ENCODE assay signal across 1 cellular context in the genomic region with DNA sequence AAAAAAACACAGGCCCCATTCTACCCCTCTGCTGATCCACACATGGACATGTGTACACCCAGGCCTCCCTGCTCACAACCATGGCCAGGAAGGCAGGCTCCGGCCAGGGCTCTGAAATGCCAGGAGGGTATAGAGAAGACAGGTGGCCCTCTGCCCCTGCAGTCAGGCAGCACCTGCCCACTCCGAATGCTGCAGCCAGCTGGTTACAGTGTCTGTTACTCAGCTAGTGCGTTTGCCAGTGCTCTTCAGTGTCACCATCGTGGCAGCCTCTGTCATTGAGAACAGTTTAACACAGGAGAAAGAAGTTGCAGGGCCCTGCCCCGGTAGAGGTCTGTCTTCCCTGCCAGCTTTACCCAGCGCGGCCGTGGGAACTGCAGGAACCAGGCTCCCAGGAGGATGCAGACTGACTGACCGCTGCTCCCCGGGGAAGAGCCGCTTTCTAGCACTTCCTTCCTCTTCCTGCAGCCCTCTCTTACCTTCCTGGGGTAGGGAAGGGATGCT.
TF ChIP-seq lines count a peak whose summit lies in the region.

No MANE protein-coding gene starts in this region.

TF ChIP-seq in WTC11, 78 proteins besides CTCF, POLR2A, EP300 and RAD21 (continued from another document):
- TF ChIP-seq, protein P1, sequence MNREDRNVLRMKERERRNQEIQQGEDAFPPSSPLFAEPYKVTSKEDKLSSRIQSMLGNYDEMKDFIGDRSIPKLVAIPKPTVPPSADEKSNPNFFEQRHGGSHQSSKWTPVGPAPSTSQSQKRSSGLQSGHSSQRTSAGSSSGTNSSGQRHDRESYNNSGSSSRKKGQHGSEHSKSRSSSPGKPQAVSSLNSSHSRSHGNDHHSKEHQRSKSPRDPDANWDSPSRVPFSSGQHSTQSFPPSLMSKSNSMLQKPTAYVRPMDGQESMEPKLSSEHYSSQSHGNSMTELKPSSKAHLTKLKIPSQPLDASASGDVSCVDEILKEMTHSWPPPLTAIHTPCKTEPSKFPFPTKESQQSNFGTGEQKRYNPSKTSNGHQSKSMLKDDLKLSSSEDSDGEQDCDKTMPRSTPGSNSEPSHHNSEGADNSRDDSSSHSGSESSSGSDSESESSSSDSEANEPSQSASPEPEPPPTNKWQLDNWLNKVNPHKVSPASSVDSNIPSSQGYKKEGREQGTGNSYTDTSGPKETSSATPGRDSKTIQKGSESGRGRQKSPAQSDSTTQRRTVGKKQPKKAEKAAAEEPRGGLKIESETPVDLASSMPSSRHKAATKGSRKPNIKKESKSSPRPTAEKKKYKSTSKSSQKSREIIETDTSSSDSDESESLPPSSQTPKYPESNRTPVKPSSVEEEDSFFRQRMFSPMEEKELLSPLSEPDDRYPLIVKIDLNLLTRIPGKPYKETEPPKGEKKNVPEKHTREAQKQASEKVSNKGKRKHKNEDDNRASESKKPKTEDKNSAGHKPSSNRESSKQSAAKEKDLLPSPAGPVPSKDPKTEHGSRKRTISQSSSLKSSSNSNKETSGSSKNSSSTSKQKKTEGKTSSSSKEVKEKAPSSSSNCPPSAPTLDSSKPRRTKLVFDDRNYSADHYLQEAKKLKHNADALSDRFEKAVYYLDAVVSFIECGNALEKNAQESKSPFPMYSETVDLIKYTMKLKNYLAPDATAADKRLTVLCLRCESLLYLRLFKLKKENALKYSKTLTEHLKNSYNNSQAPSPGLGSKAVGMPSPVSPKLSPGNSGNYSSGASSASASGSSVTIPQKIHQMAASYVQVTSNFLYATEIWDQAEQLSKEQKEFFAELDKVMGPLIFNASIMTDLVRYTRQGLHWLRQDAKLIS (CRISPR knock-in tag; IDR thresholded peaks at IDR 0.05; ENCODE audit: borderline replicate concordance), result no peak
- TF ChIP-seq, protein P2, sequence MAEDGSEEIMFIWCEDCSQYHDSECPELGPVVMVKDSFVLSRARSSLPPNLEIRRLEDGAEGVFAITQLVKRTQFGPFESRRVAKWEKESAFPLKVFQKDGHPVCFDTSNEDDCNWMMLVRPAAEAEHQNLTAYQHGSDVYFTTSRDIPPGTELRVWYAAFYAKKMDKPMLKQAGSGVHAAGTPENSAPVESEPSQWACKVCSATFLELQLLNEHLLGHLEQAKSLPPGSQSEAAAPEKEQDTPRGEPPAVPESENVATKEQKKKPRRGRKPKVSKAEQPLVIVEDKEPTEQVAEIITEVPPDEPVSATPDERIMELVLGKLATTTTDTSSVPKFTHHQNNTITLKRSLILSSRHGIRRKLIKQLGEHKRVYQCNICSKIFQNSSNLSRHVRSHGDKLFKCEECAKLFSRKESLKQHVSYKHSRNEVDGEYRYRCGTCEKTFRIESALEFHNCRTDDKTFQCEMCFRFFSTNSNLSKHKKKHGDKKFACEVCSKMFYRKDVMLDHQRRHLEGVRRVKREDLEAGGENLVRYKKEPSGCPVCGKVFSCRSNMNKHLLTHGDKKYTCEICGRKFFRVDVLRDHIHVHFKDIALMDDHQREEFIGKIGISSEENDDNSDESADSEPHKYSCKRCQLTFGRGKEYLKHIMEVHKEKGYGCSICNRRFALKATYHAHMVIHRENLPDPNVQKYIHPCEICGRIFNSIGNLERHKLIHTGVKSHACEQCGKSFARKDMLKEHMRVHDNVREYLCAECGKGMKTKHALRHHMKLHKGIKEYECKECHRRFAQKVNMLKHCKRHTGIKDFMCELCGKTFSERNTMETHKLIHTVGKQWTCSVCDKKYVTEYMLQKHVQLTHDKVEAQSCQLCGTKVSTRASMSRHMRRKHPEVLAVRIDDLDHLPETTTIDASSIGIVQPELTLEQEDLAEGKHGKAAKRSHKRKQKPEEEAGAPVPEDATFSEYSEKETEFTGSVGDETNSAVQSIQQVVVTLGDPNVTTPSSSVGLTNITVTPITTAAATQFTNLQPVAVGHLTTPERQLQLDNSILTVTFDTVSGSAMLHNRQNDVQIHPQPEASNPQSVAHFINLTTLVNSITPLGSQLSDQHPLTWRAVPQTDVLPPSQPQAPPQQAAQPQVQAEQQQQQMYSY (CRISPR knock-in tag; IDR thresholded peaks at IDR 0.05), result no peak
- TF ChIP-seq, protein P3, sequence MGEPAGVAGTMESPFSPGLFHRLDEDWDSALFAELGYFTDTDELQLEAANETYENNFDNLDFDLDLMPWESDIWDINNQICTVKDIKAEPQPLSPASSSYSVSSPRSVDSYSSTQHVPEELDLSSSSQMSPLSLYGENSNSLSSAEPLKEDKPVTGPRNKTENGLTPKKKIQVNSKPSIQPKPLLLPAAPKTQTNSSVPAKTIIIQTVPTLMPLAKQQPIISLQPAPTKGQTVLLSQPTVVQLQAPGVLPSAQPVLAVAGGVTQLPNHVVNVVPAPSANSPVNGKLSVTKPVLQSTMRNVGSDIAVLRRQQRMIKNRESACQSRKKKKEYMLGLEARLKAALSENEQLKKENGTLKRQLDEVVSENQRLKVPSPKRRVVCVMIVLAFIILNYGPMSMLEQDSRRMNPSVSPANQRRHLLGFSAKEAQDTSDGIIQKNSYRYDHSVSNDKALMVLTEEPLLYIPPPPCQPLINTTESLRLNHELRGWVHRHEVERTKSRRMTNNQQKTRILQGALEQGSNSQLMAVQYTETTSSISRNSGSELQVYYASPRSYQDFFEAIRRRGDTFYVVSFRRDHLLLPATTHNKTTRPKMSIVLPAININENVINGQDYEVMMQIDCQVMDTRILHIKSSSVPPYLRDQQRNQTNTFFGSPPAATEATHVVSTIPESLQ (CRISPR knock-in tag; IDR thresholded peaks at IDR 0.05), result no peak
- TF ChIP-seq GRHL2 (CRISPR knock-in tag; IDR thresholded peaks at IDR 0.05; ENCODE audit: insufficient replicate concordance, severe bottlenecking), result no peak
- TF ChIP-seq, protein P4, sequence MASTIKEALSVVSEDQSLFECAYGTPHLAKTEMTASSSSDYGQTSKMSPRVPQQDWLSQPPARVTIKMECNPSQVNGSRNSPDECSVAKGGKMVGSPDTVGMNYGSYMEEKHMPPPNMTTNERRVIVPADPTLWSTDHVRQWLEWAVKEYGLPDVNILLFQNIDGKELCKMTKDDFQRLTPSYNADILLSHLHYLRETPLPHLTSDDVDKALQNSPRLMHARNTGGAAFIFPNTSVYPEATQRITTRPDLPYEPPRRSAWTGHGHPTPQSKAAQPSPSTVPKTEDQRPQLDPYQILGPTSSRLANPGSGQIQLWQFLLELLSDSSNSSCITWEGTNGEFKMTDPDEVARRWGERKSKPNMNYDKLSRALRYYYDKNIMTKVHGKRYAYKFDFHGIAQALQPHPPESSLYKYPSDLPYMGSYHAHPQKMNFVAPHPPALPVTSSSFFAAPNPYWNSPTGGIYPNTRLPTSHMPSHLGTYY (CRISPR knock-in tag; IDR thresholded peaks at IDR 0.05), result no peak
- TF ChIP-seq SMAD3 (CRISPR knock-in tag; IDR thresholded peaks at IDR 0.05; ENCODE audit: borderline replicate concordance), result no peak
- TF ChIP-seq MYBL2 (CRISPR knock-in tag; IDR thresholded peaks at IDR 0.05), result no peak
- no peak for TF ChIP-seq NR1H2 (CRISPR knock-in tag; IDR thresholded peaks at IDR 0.05)
- TF ChIP-seq SOX15 (CRISPR knock-in tag; IDR thresholded peaks at IDR 0.05), result no peak
- no peak for TF ChIP-seq OVOL2 (CRISPR knock-in tag; IDR thresholded peaks at IDR 0.05; ENCODE audit: borderline replicate concordance)
- TF ChIP-seq CBFB (CRISPR knock-in tag; IDR thresholded peaks at IDR 0.05; ENCODE audit: low read depth), result no peak
- TF ChIP-seq FOXK1 (CRISPR knock-in tag; IDR thresholded peaks at IDR 0.05), result no peak
- TF ChIP-seq, protein P5, sequence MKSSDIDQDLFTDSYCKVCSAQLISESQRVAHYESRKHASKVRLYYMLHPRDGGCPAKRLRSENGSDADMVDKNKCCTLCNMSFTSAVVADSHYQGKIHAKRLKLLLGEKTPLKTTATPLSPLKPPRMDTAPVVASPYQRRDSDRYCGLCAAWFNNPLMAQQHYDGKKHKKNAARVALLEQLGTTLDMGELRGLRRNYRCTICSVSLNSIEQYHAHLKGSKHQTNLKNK (CRISPR knock-in tag; IDR thresholded peaks at IDR 0.05), result no peak
- TF ChIP-seq ZNF671 (CRISPR knock-in tag; IDR thresholded peaks at IDR 0.05), result no peak
